In the genomic region with DNA sequence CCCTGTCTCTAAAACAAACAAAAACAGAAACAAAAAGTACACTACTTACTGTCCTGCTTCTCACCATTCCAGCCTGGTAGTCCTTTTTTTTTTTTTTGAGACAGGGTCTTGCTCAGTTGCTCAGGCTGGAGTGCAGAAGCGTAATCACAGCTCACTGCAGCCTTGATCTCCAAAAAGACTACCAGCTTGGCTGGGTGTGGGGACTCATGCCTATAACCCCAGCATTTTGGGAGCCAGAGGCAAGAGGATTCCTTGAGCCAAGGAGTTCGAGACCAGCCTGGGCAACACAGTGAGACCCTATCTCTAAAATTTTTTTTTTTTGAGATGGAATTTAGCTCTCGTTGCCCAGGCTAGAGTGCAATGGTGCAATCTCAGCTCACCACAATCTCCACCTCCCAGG, we compare ENCODE assay signal across 1 cellular context.
TF ChIP-seq lines count a peak whose summit lies in the region.

No MANE protein-coding gene starts in this region.

TF ChIP-seq in K562, 482 proteins besides CTCF, POLR2A, EP300 and RAD21:
- TF ChIP-seq FOXK1 (CRISPR knock-in tag; IDR thresholded peaks at IDR 0.05; ENCODE audit: borderline replicate concordance) (0 out of 2 replicates have a peak, but pooled peaks have one; percentile 18), ZBTB5 (IDR thresholded peaks at IDR 0.05) (no peak), TCFL5 (CRISPR knock-in tag; conservative IDR thresholded peaks at IDR 0.05) (no peak), FOXP1 (CRISPR knock-in tag; IDR thresholded peaks at IDR 0.05) (no peak), SIN3A (IDR thresholded peaks at IDR 0.05; ENCODE audit: borderline replicate concordance in 2 of 2, control insufficient read depth in 1 of 2, low read depth in 2 of 2, low read length in 2 of 2) (no peak), NCOA1 (IDR thresholded peaks at IDR 0.05; ENCODE audit: low read depth) (no peak), KLF16 (IDR thresholded peaks at IDR 0.05) (no peak), ZNF121 (CRISPR knock-in tag; conservative IDR thresholded peaks at IDR 0.05) (peak; percentile 95)
- TF ChIP-seq, protein P1, sequence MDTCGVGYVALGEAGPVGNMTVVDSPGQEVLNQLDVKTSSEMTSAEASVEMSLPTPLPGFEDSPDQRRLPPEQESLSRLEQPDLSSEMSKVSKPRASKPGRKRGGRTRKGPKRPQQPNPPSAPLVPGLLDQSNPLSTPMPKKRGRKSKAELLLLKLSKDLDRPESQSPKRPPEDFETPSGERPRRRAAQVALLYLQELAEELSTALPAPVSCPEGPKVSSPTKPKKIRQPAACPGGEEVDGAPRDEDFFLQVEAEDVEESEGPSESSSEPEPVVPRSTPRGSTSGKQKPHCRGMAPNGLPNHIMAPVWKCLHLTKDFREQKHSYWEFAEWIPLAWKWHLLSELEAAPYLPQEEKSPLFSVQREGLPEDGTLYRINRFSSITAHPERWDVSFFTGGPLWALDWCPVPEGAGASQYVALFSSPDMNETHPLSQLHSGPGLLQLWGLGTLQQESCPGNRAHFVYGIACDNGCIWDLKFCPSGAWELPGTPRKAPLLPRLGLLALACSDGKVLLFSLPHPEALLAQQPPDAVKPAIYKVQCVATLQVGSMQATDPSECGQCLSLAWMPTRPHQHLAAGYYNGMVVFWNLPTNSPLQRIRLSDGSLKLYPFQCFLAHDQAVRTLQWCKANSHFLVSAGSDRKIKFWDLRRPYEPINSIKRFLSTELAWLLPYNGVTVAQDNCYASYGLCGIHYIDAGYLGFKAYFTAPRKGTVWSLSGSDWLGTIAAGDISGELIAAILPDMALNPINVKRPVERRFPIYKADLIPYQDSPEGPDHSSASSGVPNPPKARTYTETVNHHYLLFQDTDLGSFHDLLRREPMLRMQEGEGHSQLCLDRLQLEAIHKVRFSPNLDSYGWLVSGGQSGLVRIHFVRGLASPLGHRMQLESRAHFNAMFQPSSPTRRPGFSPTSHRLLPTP (IDR thresholded peaks at IDR 0.05; ENCODE audit: borderline replicate concordance, extremely low read depth, insufficient read length) = no peak
